Comparison of ENCODE assay signal across 8 cellular contexts in genomic region chr19:58555369-58555885, GRCh38. TPM values are rescaled to one million over a fixed set of nuclear protein-coding genes. Genes with fewer than 3 reads are reported as not detected.
DNase-seq lines count a peak whose midpoint lies in the region; ATAC-seq and TF ChIP-seq lines count a peak whose summit lies in the region.

No MANE protein-coding gene starts in this region.

- H3K9me3 ChIP-seq in left ventricle myocardium inferior (replicated peaks) (no peaks in the 10 kb centered on the region), mucosa of descending colon (no peaks in the 10 kb centered on the region), aorta (ENCODE audit: control insufficient read depth, low read length) (no peaks in the 10 kb centered on the region)

- H3K36me3 ChIP-seq in left ventricle myocardium inferior (peaks cover 53% of the 10 kb centered on the region), mucosa of descending colon (ENCODE audit: low read depth) (peaks cover 13% of the 10 kb centered on the region), aorta (ENCODE audit: control insufficient read depth in 1 of 2, insufficient read depth in 2 of 2, low read length in 1 of 2) (peaks cover 0 to 3% of the 10 kb centered on the region in 2 donors)

- H3K27me3 ChIP-seq in left ventricle myocardium inferior (ENCODE audit: low read depth), result no peaks in the 10 kb centered on the region
- H3K27me3 ChIP-seq in aorta (ENCODE audit: control insufficient read depth in 1 of 2, insufficient read depth in 2 of 2, low read length in 1 of 2), result no peaks in the 10 kb centered on the region

- peak overlapping the region; percentile 92 for H3K4me3 ChIP-seq in left ventricle myocardium inferior
- H3K4me3 ChIP-seq in cardiac fibroblast (replicated peaks in 1 of 2; ENCODE audit: low read depth in 2 of 2, low read length in 2 of 2), result peak overlapping the region; percentile 80 to 86
- peak overlapping the region; percentile 62 for H3K4me3 ChIP-seq in mucosa of descending colon
- H3K4me3 ChIP-seq in aorta (ENCODE audit: low read length in 2 of 2), result no peak overlapping the region

- ATAC-seq in left cardiac atrium (no peak), mucosa of descending colon (no peak), aorta (ENCODE audit: low FRiP score) (no peak), GM21515 (IDR thresholded peaks at IDR 0.05; ENCODE audit: unreplicated experiment) (no peak), GM18873 (IDR thresholded peaks at IDR 0.05; ENCODE audit: low FRiP score, unreplicated experiment) (no peak)

- peaks cover 72% of the 10 kb centered on the region for H3K4me1 ChIP-seq in left ventricle myocardium inferior
- H3K4me1 ChIP-seq in mucosa of descending colon (ENCODE audit: low read depth), result peaks cover 25% of the 10 kb centered on the region
- H3K4me1 ChIP-seq in aorta (ENCODE audit: control insufficient read depth in 1 of 2, insufficient read depth in 2 of 2, low read length in 2 of 2), result no peaks in the 10 kb centered on the region

- intact Hi-C loops in left ventricle myocardium inferior (cut with micrococcal nuclease) (no loop called here), left cardiac atrium (cut with DNase I) (no loop called here), mucosa of descending colon (cut with DNase I, micrococcal nuclease) (no loop called here), aorta (cut with DNase I) (no loop called here)

- TF ChIP-seq CTCF in left ventricle myocardium inferior (IDR thresholded peaks at IDR 0.05; ENCODE audit: borderline replicate concordance) (no peak), cardiac fibroblast (IDR thresholded peaks at IDR 0.05; ENCODE audit: low read depth, low read length) (no peak), mucosa of descending colon (IDR thresholded peaks at IDR 0.05) (no peak)

- DNase-seq in left ventricle myocardium inferior (peak; percentile 14), left cardiac atrium (no peak), cardiac fibroblast (ENCODE audit: low read depth in 2 of 2) (no peak), mucosa of descending colon (peak in 1 of 3 donors; percentile 56), aorta (peak; percentile 50 to 54), NCI-H187 (lab: John Stamatoyannopoulos, UW) (no peak)

- H3K27ac ChIP-seq in left ventricle myocardium inferior (replicated peaks), result peak overlapping the region; percentile 100
- peak overlapping the region in 1 of 2 donors; percentile 76 for H3K27ac ChIP-seq in aorta (ENCODE audit: low read depth in 1 of 2, low read length in 2 of 2)

- 40 to 42% methylated on average over 4 of the region's 4 CpGs for WGBS in aorta, 2 donors

RNA-seq across cellular contexts. Expression of gene CHMP2A, which starts 0.5 kb away (rescaled TPM):
- total RNA-seq in left ventricle myocardium inferior (124 TPM), left cardiac atrium (100 to 1,000 TPM; 109 to 113 TPM), mucosa of descending colon (100 to 1,000 TPM; 125 to 231 (median 195) TPM), aorta (10 to 100 TPM; 94.9 to 99.8 TPM)
- polyA plus RNA-seq in aorta, result 100 to 1,000 TPM; 186 to 208 TPM

RNA-seq across cellular contexts. Expression of gene UBE2M, which starts 3.0 kb away (rescaled TPM):
- 116 TPM for total RNA-seq in left ventricle myocardium inferior
- total RNA-seq in left cardiac atrium, result 100 to 1,000 TPM in 1 of 2 donors, 10 to 100 TPM in 1; 91.4 to 113 TPM
- total RNA-seq in mucosa of descending colon, result 100 to 1,000 TPM in 1 of 3 donors, 10 to 100 TPM in 2; 49.4 to 101 (median 66.7) TPM
- 10 to 100 TPM; 47.5 to 57.7 TPM for total RNA-seq in aorta
- 10 to 100 TPM; 47.1 to 51.2 TPM for polyA plus RNA-seq in aorta

RNA-seq across cellular contexts. Expression of gene TRIM28, which starts 11.6 kb away (rescaled TPM):
- total RNA-seq in left ventricle myocardium inferior (136 TPM), left cardiac atrium (100 to 1,000 TPM; 135 to 150 TPM), mucosa of descending colon (100 to 1,000 TPM; 180 to 308 (median 202) TPM), aorta (100 to 1,000 TPM; 167 to 179 TPM)
- polyA plus RNA-seq in aorta, result 100 to 1,000 TPM in 1 of 2 donors, 10 to 100 TPM in 1; 76.5 to 210 TPM

RNA-seq across cellular contexts. Expression of gene MZF1, which starts 17.7 kb away (rescaled TPM):
- total RNA-seq in left ventricle myocardium inferior (10.9 TPM), left cardiac atrium (10 to 100 TPM in 1 of 2 donors, 1 to 10 TPM in 1; 9.2 to 11.0 TPM), mucosa of descending colon (10 to 100 TPM; 30.4 to 43.3 (median 36.1) TPM), aorta (10 to 100 TPM; 17.7 to 31.9 TPM)
- polyA plus RNA-seq in aorta, result 10 to 100 TPM in 1 of 2 donors, 1 to 10 TPM in 1; 6.3 to 81.5 TPM

RNA-seq across cellular contexts. Expression of gene ZBTB45, which starts 35.8 kb away (rescaled TPM):
- 10.2 TPM for total RNA-seq in left ventricle myocardium inferior
- 10 to 100 TPM; 10.2 to 11.7 TPM for total RNA-seq in left cardiac atrium
- total RNA-seq in mucosa of descending colon, result 10 to 100 TPM; 12.1 to 16.7 (median 13.4) TPM
- total RNA-seq in aorta, result 10 to 100 TPM; 12.2 to 15.6 TPM
- 1 to 10 TPM; 3.0 to 8.1 TPM for polyA plus RNA-seq in aorta

Comparison
In these comparisons a context has a peak if more than half of its experiments do, and no peak if none do; other contexts are left out.
1. DNase-seq: peak in left ventricle myocardium inferior (single experiment) and aorta (2 of 2); none in left cardiac atrium (single experiment), cardiac fibroblast (0 of 2) and NCI-H187 (0 of 2).
2. H3K4me3 ChIP-seq: peak in left ventricle myocardium inferior (single experiment), cardiac fibroblast (2 of 2) and mucosa of descending colon (single experiment); none in aorta (0 of 2).